ENCODE assay signal across 41 cellular contexts in genomic region chr12:56792678-56793077, GRCh38. TPM values are rescaled to one million over a fixed set of nuclear protein-coding genes. Genes with fewer than 3 reads are reported as not detected.
"Had no signal": no experiment of that assay in that cellular context is flagged by ENCODE, and none has a peak within 500 bp of the region (broad histone marks: within the 10 kb centered on the region; RNA-seq: fewer than 3 reads in every experiment).

No MANE protein-coding gene starts in this region.

- FAIRE-seq: astrocyte, bronchial epithelial cell had no signal

- H3K27ac ChIP-seq: adrenal gland, ascending aorta, body of pancreas, brain microvascular endothelial cell, breast epithelium, cardiac muscle cell had no signal

- DNase-seq: activated effector memory CD4-positive, alpha-beta T cell treated with anti-CD3 and anti-CD28 coated beads, Interleukin-2, amount 50 U/mL, for 16 hours; activated effector memory CD4-positive, alpha-beta T cell treated with Interleukin-2 at 50 U/mL for 16 hours; activated gamma-delta T cell; activated gamma-delta T cell treated with Interleukin-2 at 50 U/mL for 16 hours; activated naive CD4-positive, alpha-beta T cell; activated naive CD4-positive, alpha-beta T cell treated with anti-CD3 and anti-CD28 coated beads for 36 hours; activated naive CD4-positive, alpha-beta T cell treated with anti-CD3 and anti-CD28 coated beads, Interleukin-2, amount 10 ng/mL, durations not matched to agents 7 days and 5 days; activated naive CD4-positive, alpha-beta T cell treated with anti-CD3 and anti-CD28 coated beads, Interleukin-2, amount 50 U/mL, for 16 hours; activated naive CD4-positive, alpha-beta T cell treated with Interleukin-2 at 50 U/mL for 16 hours; activated naive CD8-positive, alpha-beta T cell treated with anti-CD3 and anti-CD28 coated beads for 36 hours; activated naive CD8-positive, alpha-beta T cell treated with anti-CD3 and anti-CD28 coated beads, Interleukin-2, amount 10 ng/mL, durations not matched to agents 7 days and 5 days; activated naive CD8-positive, alpha-beta T cell treated with anti-CD3 and anti-CD28 coated beads, Interleukin-2, amount 50 U/mL, for 24 hours; activated T-cell treated with anti-CD3 and anti-CD28 coated beads, Interleukin-2, amount 50 U/mL, for 1 hour; activated T-cell treated with anti-CD3 and anti-CD28 coated beads, Interleukin-2, amount 50 U/mL, for 24 hours; activated T-cell treated with anti-CD3 and anti-CD28 coated beads, Interleukin-2, amount 50 U/mL, for 4 hours; activated T-cell treated with anti-CD3 and anti-CD28 coated beads, Interleukin-2, amount 50 U/mL, for 48 hours; activated T-cell treated with anti-CD3 and anti-CD28 coated beads, Interleukin-2, amount 50 U/mL, for 72 hours; adrenal gland; amniotic stem cell; amygdala; anterior cingulate cortex; aorta; body of pancreas; brain microvascular endothelial cell; caudate nucleus; central memory CD4-positive, alpha-beta T cell; cerebellar nuclear complex had no signal

- H3K4me1 Mint-ChIP-seq: activated naive CD4-positive, alpha-beta T cell treated with anti-CD3 and anti-CD28 coated beads, Interleukin-2, amount 10 ng/mL, durations not matched to agents 7 days and 5 days; activated naive CD4-positive, alpha-beta T cell treated with anti-CD3 and anti-CD28 coated beads, Interleukin-2, amount 50 U/mL, for 24 hours; activated naive CD8-positive, alpha-beta T cell treated with anti-CD3 and anti-CD28 coated beads for 36 hours; activated naive CD8-positive, alpha-beta T cell treated with anti-CD3 and anti-CD28 coated beads, Interleukin-2, amount 50 U/mL, for 24 hours; activated T-helper 17 cell treated with anti-CD3 and anti-CD28 coated beads, Interleukin-2, amount 50 U/mL, for 72 hours; brain; central memory CD8-positive, alpha-beta T cell had no signal

- H3K4me3 ChIP-seq: adrenal gland, ascending aorta, body of pancreas, breast epithelium, cardiac muscle cell had no signal

- H3K4me3 Mint-ChIP-seq: activated naive CD4-positive, alpha-beta T cell treated with anti-CD3 and anti-CD28 coated beads for 36 hours; activated naive CD4-positive, alpha-beta T cell treated with anti-CD3 and anti-CD28 coated beads, Interleukin-2, amount 10 ng/mL, durations not matched to agents 7 days and 5 days; activated naive CD4-positive, alpha-beta T cell treated with anti-CD3 and anti-CD28 coated beads, Interleukin-2, amount 50 U/mL, for 24 hours; activated naive CD8-positive, alpha-beta T cell; activated naive CD8-positive, alpha-beta T cell treated with anti-CD3 and anti-CD28 coated beads for 36 hours; activated naive CD8-positive, alpha-beta T cell treated with anti-CD3 and anti-CD28 coated beads, Interleukin-2, amount 10 ng/mL, durations not matched to agents 7 days and 5 days; activated naive CD8-positive, alpha-beta T cell treated with anti-CD3 and anti-CD28 coated beads, Interleukin-2, amount 50 U/mL, for 24 hours; activated T-cell treated with anti-CD3 and anti-CD28 coated beads, Interleukin-2, amount 50 U/mL, for 24 hours; activated T-cell treated with anti-CD3 and anti-CD28 coated beads, Interleukin-2, amount 50 U/mL, for 4 hours; activated T-cell treated with anti-CD3 and anti-CD28 coated beads, Interleukin-2, amount 50 U/mL, for 72 hours; activated T-helper 1 cell treated with anti-CD3 and anti-CD28 coated beads, Interleukin-12 subunit alpha, Interleukin-12 subunit beta, Interleukin-2, Interleukin-4 antibody, amounts not matched to agents 30 ng/mL and 10 ng/mL and 1 ng/mL, durations not matched to agents 14 hours and 24 hours and 36 hours; activated T-helper 17 cell treated with anti-CD3 and anti-CD28 coated beads, Interleukin-2, amount 50 U/mL, for 72 hours; brain; central memory CD8-positive, alpha-beta T cell had no signal

- H3K36me3 Mint-ChIP-seq: activated naive CD4-positive, alpha-beta T cell treated with anti-CD3 and anti-CD28 coated beads, Interleukin-2, amount 10 ng/mL, durations not matched to agents 7 days and 5 days; activated naive CD4-positive, alpha-beta T cell treated with anti-CD3 and anti-CD28 coated beads, Interleukin-2, amount 50 U/mL, for 24 hours; activated naive CD4-positive, alpha-beta T cell treated with anti-CD3 and anti-CD28 coated beads, Interleukin-2, amount 50 U/mL, for 72 hours; activated naive CD8-positive, alpha-beta T cell; activated naive CD8-positive, alpha-beta T cell treated with anti-CD3 and anti-CD28 coated beads for 36 hours; activated naive CD8-positive, alpha-beta T cell treated with anti-CD3 and anti-CD28 coated beads, Interleukin-2, amount 10 ng/mL, durations not matched to agents 7 days and 5 days had no signal

- H3K36me3 ChIP-seq: adrenal gland, ascending aorta, brain microvascular endothelial cell, breast epithelium, cardiac muscle cell had no signal

- H3K27me3 ChIP-seq: adrenal gland, ascending aorta, body of pancreas, brain microvascular endothelial cell, breast epithelium, cardiac muscle cell had no signal

- ATAC-seq: activated naive CD4-positive, alpha-beta T cell treated with anti-CD3 and anti-CD28 coated beads, Interleukin-2, amount 50 U/mL, for 72 hours; activated naive CD8-positive, alpha-beta T cell treated with anti-CD3 and anti-CD28 coated beads, Interleukin-2, amount 50 U/mL, for 24 hours; activated T-cell treated with anti-CD3 and anti-CD28 coated beads, Interleukin-2, amount 50 U/mL, for 4 hours; activated T-cell treated with anti-CD3 and anti-CD28 coated beads, Interleukin-2, amount 50 U/mL, for 72 hours; activated T-helper 17 cell treated with anti-CD3 and anti-CD28 coated beads, Interleukin-2, amount 50 U/mL, for 72 hours; body of pancreas had no signal

- H3K27me3 Mint-ChIP-seq: activated naive CD4-positive, alpha-beta T cell treated with anti-CD3 and anti-CD28 coated beads, Interleukin-2, amount 10 ng/mL, durations not matched to agents 7 days and 5 days; activated naive CD8-positive, alpha-beta T cell; activated naive CD8-positive, alpha-beta T cell treated with anti-CD3 and anti-CD28 coated beads, Interleukin-2, amount 10 ng/mL, durations not matched to agents 7 days and 5 days; activated naive CD8-positive, alpha-beta T cell treated with anti-CD3 and anti-CD28 coated beads, Interleukin-2, amount 50 U/mL, for 24 hours; activated T-cell treated with anti-CD3 and anti-CD28 coated beads, Interleukin-2, amount 50 U/mL, for 24 hours; activated T-helper 17 cell treated with anti-CD3 and anti-CD28 coated beads, Interleukin-2, amount 50 U/mL, for 72 hours had no signal

- H3K27ac Mint-ChIP-seq: activated naive CD4-positive, alpha-beta T cell treated with anti-CD3 and anti-CD28 coated beads for 36 hours; activated naive CD4-positive, alpha-beta T cell treated with anti-CD3 and anti-CD28 coated beads, Interleukin-2, amount 10 ng/mL, durations not matched to agents 7 days and 5 days; activated naive CD4-positive, alpha-beta T cell treated with anti-CD3 and anti-CD28 coated beads, Interleukin-2, amount 50 U/mL, for 24 hours; activated naive CD4-positive, alpha-beta T cell treated with anti-CD3 and anti-CD28 coated beads, Interleukin-2, amount 50 U/mL, for 72 hours; activated naive CD8-positive, alpha-beta T cell; activated naive CD8-positive, alpha-beta T cell treated with anti-CD3 and anti-CD28 coated beads for 36 hours; activated naive CD8-positive, alpha-beta T cell treated with anti-CD3 and anti-CD28 coated beads, Interleukin-2, amount 10 ng/mL, durations not matched to agents 7 days and 5 days; activated naive CD8-positive, alpha-beta T cell treated with anti-CD3 and anti-CD28 coated beads, Interleukin-2, amount 50 U/mL, for 24 hours; activated T-cell treated with anti-CD3 and anti-CD28 coated beads, Interleukin-2, amount 50 U/mL, for 24 hours; activated T-cell treated with anti-CD3 and anti-CD28 coated beads, Interleukin-2, amount 50 U/mL, for 72 hours; activated T-helper 1 cell treated with anti-CD3 and anti-CD28 coated beads, Interleukin-12 subunit alpha, Interleukin-12 subunit beta, Interleukin-2, Interleukin-4 antibody, amounts not matched to agents 30 ng/mL and 10 ng/mL and 1 ng/mL, durations not matched to agents 14 hours and 24 hours and 36 hours; activated T-helper 17 cell treated with anti-CD3 and anti-CD28 coated beads, Interleukin-2, amount 50 U/mL, for 72 hours; activated T-helper 2 cell treated with anti-CD3 and anti-CD28 coated beads, Interferon-gamma antibody, Interleukin-2, Interleukin-4, amounts not matched to agents 10 μg/mL and 5 μg/mL and 100 μg/mL, durations not matched to agents 14 hours and 24 hours and 36 hours; brain had no signal

- H3K9me3 ChIP-seq: adrenal gland, ascending aorta, body of pancreas, breast epithelium had no signal

- H3K4me1 ChIP-seq: adrenal gland, ascending aorta, body of pancreas, breast epithelium had no signal

RNA-seq across cellular contexts. Expression of gene HSD17B6, which starts 29.6 kb away (rescaled TPM):
- total RNA-seq: ascending aorta, cardiac septum had no signal
- polyA plus RNA-seq: cardiac muscle cell had no signal
